In the genomic region with DNA sequence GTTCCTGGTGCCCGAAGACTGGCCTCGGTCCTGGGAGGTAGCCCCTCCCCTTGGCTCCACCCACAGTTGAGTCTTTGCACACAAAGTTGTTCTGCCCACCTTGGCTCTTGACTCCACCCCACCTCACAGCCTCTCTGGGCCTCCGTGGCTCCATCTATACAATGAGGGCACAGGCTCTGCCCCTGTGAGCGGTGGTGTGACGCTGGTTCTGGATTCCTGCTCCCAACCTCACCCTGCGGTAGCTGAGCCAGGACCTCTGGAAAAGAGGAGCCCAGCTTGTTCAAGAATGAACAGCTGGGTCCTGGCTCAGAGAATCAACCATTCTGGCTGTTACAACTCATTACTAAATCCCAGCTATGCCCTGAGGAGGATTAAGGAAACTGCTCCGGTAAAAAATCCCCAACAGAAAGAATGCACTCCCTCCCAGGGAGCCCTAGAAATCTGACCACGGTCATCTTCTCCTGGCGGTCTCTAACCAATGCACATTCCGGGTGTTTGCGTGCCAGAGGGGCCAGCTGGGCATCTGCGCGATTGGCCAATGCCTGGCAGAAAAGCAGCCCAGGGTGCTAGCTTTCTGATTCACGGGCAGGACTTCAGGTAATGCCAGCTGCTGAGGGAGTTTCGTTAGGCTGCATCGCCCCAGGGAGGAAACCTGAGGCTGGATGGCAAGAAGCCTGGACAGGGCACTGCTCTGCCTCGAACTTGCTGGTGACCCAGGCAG, we compare ENCODE assay signal across 12 cellular contexts. TPM values are rescaled to one million over a fixed set of nuclear protein-coding genes. Genes with fewer than 3 reads are reported as not detected.
DNase-seq lines count a peak whose midpoint lies in the region; ATAC-seq, FAIRE-seq and TF ChIP-seq lines count a peak whose summit lies in the region.
"Had no signal": no experiment of that assay in that cellular context is flagged by ENCODE, and none has a peak within 500 bp of the region (broad histone marks: within the 10 kb centered on the region; RNA-seq: fewer than 3 reads in every experiment).

No MANE protein-coding gene starts in this region.

- no peak for FAIRE-seq in frontal cortex (lab: Jason Lieb, UNC)
- FAIRE-seq: urothelium cell line had no signal

- H3K4me1 ChIP-seq in OCI-LY1 (ENCODE audit: insufficient read depth, low read length, severe bottlenecking) (peaks cover 100% of the 10 kb centered on the region), psoas muscle (peaks cover 31% of the 10 kb centered on the region)

- no peaks in the 10 kb centered on the region for H3K27me3 ChIP-seq in OCI-LY1 (ENCODE audit: insufficient read depth, low read length)
- no peaks in the 10 kb centered on the region for H3K27me3 ChIP-seq in psoas muscle (ENCODE audit: insufficient read depth in 3 of 3, low read length in 2 of 3)

- no peaks in the 10 kb centered on the region for H3K36me3 Mint-ChIP-seq in activated T-cell treated with anti-CD3 and anti-CD28 coated beads, Interleukin-2, amount 50 U/mL, for 4 hours (ENCODE audit: insufficient read depth)
- H3K36me3 Mint-ChIP-seq: natural killer cell treated with Interleukin-12 subunit alpha and Interleukin-12 subunit beta and Interleukin-15 and Interleukin-18, amount 100 ng/mL, for 72 hours had no signal

- H3K4me3 ChIP-seq in OCI-LY1 (ENCODE audit: low read depth, low read length, poor library complexity, severe bottlenecking), result peak overlapping the region; percentile 51
- no peak overlapping the region for H3K4me3 ChIP-seq in psoas muscle

- H3K9me2 ChIP-seq in OCI-LY1 (ENCODE audit: low read depth, low read length), result no peaks in the 10 kb centered on the region

- DNase-seq in ELF-1 (ENCODE audit: low read depth, low spot score) (peak; percentile 55), epithelial cell of prostate (ENCODE audit: low read depth, low spot score) (no peak), psoas muscle (peak; percentile 68 to 81), frontal cortex (ENCODE audit: low spot score in 2 of 2) (no peak), GM13976 (ENCODE audit: low spot score) (no peak)
- no peak for DNase-seq in activated T-cell treated with anti-CD3 and anti-CD28 coated beads, Interleukin-2, amount 50 U/mL, for 4 hours
- DNase-seq in effector CD4-positive, alpha-beta T cell, result no peak
- DNase-seq: GDM1, hypothalamus had no signal

- H3K4me1 Mint-ChIP-seq in activated T-cell treated with anti-CD3 and anti-CD28 coated beads, Interleukin-2, amount 50 U/mL, for 4 hours (ENCODE audit: low read depth), result peaks cover 35% of the 10 kb centered on the region

- peak overlapping the region; percentile 66 for H3K4me2 ChIP-seq in OCI-LY1 (ENCODE audit: low read length)

- intact Hi-C loops in psoas muscle (cut with DNase I), result no loop called here

- no peak overlapping the region for H2AFZ ChIP-seq in OCI-LY1 (ENCODE audit: low read length)

- H3K27ac ChIP-seq in OCI-LY1 (ENCODE audit: low read depth, low read length, poor library complexity, severe bottlenecking) (peak overlapping the region; percentile 100), epithelial cell of prostate (peak overlapping the region; percentile 44), psoas muscle (peak overlapping the region; percentile 73)

- 22 to 39% (median 31%) methylated on average over 17 of the region's 17 CpGs for WGBS in psoas muscle, 3 donors

- H3K79me2 ChIP-seq in OCI-LY1 (ENCODE audit: insufficient read depth, low read length), result no peaks in the 10 kb centered on the region

- no peak overlapping the region for H3K4me3 Mint-ChIP-seq in activated T-cell treated with anti-CD3 and anti-CD28 coated beads, Interleukin-2, amount 50 U/mL, for 4 hours
- H3K4me3 Mint-ChIP-seq: natural killer cell treated with Interleukin-12 subunit alpha and Interleukin-12 subunit beta and Interleukin-15 and Interleukin-18, amount 100 ng/mL, for 72 hours had no signal

- peak overlapping the region; percentile 89 for H3K9ac ChIP-seq in OCI-LY1 (ENCODE audit: low read length)

- H3K9me3 ChIP-seq in OCI-LY1 (ENCODE audit: low read length) (no peaks in the 10 kb centered on the region), psoas muscle (no peaks in the 10 kb centered on the region)

- H4K20me1 ChIP-seq in OCI-LY1 (ENCODE audit: insufficient read depth, low read length), result no peaks in the 10 kb centered on the region

- peaks cover 5% of the 10 kb centered on the region for H3K27me3 Mint-ChIP-seq in activated T-cell treated with anti-CD3 and anti-CD28 coated beads, Interleukin-2, amount 50 U/mL, for 4 hours (ENCODE audit: low read depth)

- ATAC-seq in psoas muscle, result peak; percentile 84 to 86 (median 84)
- ATAC-seq in activated T-cell treated with anti-CD3 and anti-CD28 coated beads, Interleukin-2, amount 50 U/mL, for 4 hours, result no peak
- ATAC-seq: natural killer cell treated with Interleukin-12 subunit alpha and Interleukin-12 subunit beta and Interleukin-15 and Interleukin-18, amount 100 ng/mL, for 72 hours had no signal

- H3F3A ChIP-seq in OCI-LY1 (ENCODE audit: insufficient read depth, low read length), result 0 out of 2 replicates have a peak, but pooled peaks cover 10% of the 10 kb centered on the region

- no peak for TF ChIP-seq CTCF in OCI-LY1 (IDR thresholded peaks at IDR 0.05; ENCODE audit: low read length)
- no peak for TF ChIP-seq CTCF in psoas muscle (IDR thresholded peaks at IDR 0.05)
- TF ChIP-seq CTCF in GM13976 (IDR thresholded peaks at IDR 0.05; ENCODE audit: borderline replicate concordance, control extremely low read depth, extremely low read depth, insufficient read depth, missing control alignments), result no peak

- no peaks in the 10 kb centered on the region for H3K9me3 Mint-ChIP-seq in activated T-cell treated with anti-CD3 and anti-CD28 coated beads, Interleukin-2, amount 50 U/mL, for 4 hours
- H3K9me3 Mint-ChIP-seq: natural killer cell treated with Interleukin-12 subunit alpha and Interleukin-12 subunit beta and Interleukin-15 and Interleukin-18, amount 100 ng/mL, for 72 hours had no signal

- no peaks in the 10 kb centered on the region for H3K36me3 ChIP-seq in OCI-LY1 (ENCODE audit: insufficient read depth, low read length)
- H3K36me3 ChIP-seq in psoas muscle (ENCODE audit: insufficient read depth in 1 of 2, low read depth in 1 of 2), result no peaks in the 10 kb centered on the region

- in situ Hi-C loops in GM13976 (cut with MboI; ENCODE audit: low sequenced_read_pairs, unreplicated experiment), result no loop called here

RNA-seq across cellular contexts. Expression of gene GRHPR, which starts 9.9 kb away (rescaled TPM):
- total RNA-seq in psoas muscle (100 to 1,000 TPM in 3 of 4 donors, 10 to 100 TPM in 1; 74.7 to 111 (median 100) TPM), frontal cortex (48.1 TPM)
- 100 to 1,000 TPM in 2 of 3 donors, 10 to 100 TPM in 1; 72.2 to 138 (median 105) TPM for polyA plus RNA-seq in psoas muscle
- total RNA-seq in activated T-cell treated with anti-CD3 and anti-CD28 coated beads, Interleukin-2, amount 50 U/mL, for 4 hours, result 10 to 100 TPM; 52.8 to 79.1 (median 64.4) TPM

RNA-seq across cellular contexts. Expression of gene ZBTB5, which starts 52.7 kb away (rescaled TPM):
- total RNA-seq in psoas muscle (1 to 10 TPM; 5.2 to 6.0 (median 5.3) TPM), frontal cortex (20.4 TPM)
- 1 to 10 TPM; 2.5 to 5.3 (median 3.0) TPM for polyA plus RNA-seq in psoas muscle
- total RNA-seq in activated T-cell treated with anti-CD3 and anti-CD28 coated beads, Interleukin-2, amount 50 U/mL, for 4 hours, result 1 to 10 TPM; 3.9 to 5.2 (median 5.2) TPM

Comparison
In these comparisons a context has a peak if more than half of its experiments do, and no peak if none do; other contexts are left out.
1. DNase-seq: peak in ELF-1 (single experiment) and psoas muscle (2 of 2); none in epithelial cell of prostate (single experiment), frontal cortex (0 of 2), activated T-cell treated with anti-CD3 and anti-CD28 coated beads, Interleukin-2, amount 50 U/mL, for 4 hours (single experiment), GM13976 (single experiment) and effector CD4-positive, alpha-beta T cell (single experiment).
2. H3K27ac ChIP-seq: peak in every context shown above with its lines; median percentile 100 in OCI-LY1; 73 in psoas muscle; 44 in epithelial cell of prostate.
3. ATAC-seq: peak in psoas muscle (4 of 4); none in activated T-cell treated with anti-CD3 and anti-CD28 coated beads, Interleukin-2, amount 50 U/mL, for 4 hours (0 of 2).